Comparison of ENCODE assay signal across 22 cellular contexts in genomic region chr4:78070731-78071282, GRCh38.
"Had no signal": no experiment of that assay in that cellular context is flagged by ENCODE, and none has a peak within 500 bp of the region (broad histone marks: within the 10 kb centered on the region; RNA-seq: fewer than 3 reads in every experiment).

No MANE protein-coding gene starts in this region.

- H3K4me2 ChIP-seq: hepatocyte had no signal

- H3K36me3 ChIP-seq: gastroesophageal sphincter, heart left ventricle, lower lobe of right lung, prostate gland, right atrium auricular region, sigmoid colon, thoracic aorta, tibial nerve, upper lobe of left lung had no signal

- H3K9me3 ChIP-seq: gastroesophageal sphincter, heart left ventricle, lower lobe of right lung, prostate gland, right atrium auricular region, sigmoid colon, thoracic aorta, tibial nerve, upper lobe of left lung had no signal

- ATAC-seq: esophagus mucosa; gastroesophageal sphincter; heart left ventricle; left ventricle myocardium superior; lower lobe of right lung; natural killer cell treated with Interleukin-12 subunit alpha and Interleukin-12 subunit beta and Interleukin-15 and Interleukin-18, amount 100 ng/mL, for 72 hours; stimulated activated naive B cell treated with anti-CD40 and anti-IgM and Interleukin-4, amounts not matched to agents 10 μg/mL and 1 μg/mL and 100 μg/mL, for 72 hours had no signal

- H3K4me3 Mint-ChIP-seq: memory B cell; naive B cell; natural killer cell treated with Interleukin-12 subunit alpha and Interleukin-12 subunit beta and Interleukin-15 and Interleukin-18, amount 100 ng/mL, for 72 hours; stimulated activated naive B cell treated with anti-CD40 and anti-IgM and Interleukin-4, amounts not matched to agents 10 μg/mL and 1 μg/mL and 100 μg/mL, for 72 hours; stimulated activated naive CD8-positive, alpha-beta T cell treated with anti-CD3 and anti-CD28 coated beads, Interleukin-15, Interleukin-2, amounts not matched to agents 100 ng/mL and 50 ng/mL, for 24 hours had no signal

- H3K9me3 Mint-ChIP-seq: memory B cell; natural killer cell treated with Interleukin-12 subunit alpha and Interleukin-12 subunit beta and Interleukin-15 and Interleukin-18, amount 100 ng/mL, for 72 hours; stimulated activated naive B cell treated with anti-CD40 and anti-IgM and Interleukin-4, amounts not matched to agents 10 μg/mL and 1 μg/mL and 100 μg/mL, for 72 hours; stimulated activated naive CD8-positive, alpha-beta T cell treated with anti-CD3 and anti-CD28 coated beads, Interleukin-15, Interleukin-2, amounts not matched to agents 100 ng/mL and 50 ng/mL, for 24 hours had no signal

- DNase-seq: dorsolateral prefrontal cortex; effector CD4-positive, alpha-beta T cell; foreskin fibroblast; heart left ventricle; left ventricle myocardium superior; lower lobe of right lung; naive B cell; nucleus accumbens; sigmoid colon; stimulated activated naive B cell treated with anti-CD40 and anti-IgM and Interleukin-4, amounts not matched to agents 10 μg/mL and 1 μg/mL and 100 μg/mL, for 72 hours; upper lobe of left lung had no signal

- H3K36me3 Mint-ChIP-seq: memory B cell; naive B cell; natural killer cell treated with Interleukin-12 subunit alpha and Interleukin-12 subunit beta and Interleukin-15 and Interleukin-18, amount 100 ng/mL, for 72 hours; stimulated activated naive B cell treated with anti-CD40 and anti-IgM and Interleukin-4, amounts not matched to agents 10 μg/mL and 1 μg/mL and 100 μg/mL, for 72 hours had no signal

- H3K4me1 ChIP-seq: gastroesophageal sphincter, heart left ventricle, lower lobe of right lung, prostate gland, right atrium auricular region, sigmoid colon, tibial nerve, upper lobe of left lung had no signal

- H2AFZ ChIP-seq: hepatocyte had no signal

- H3K27ac ChIP-seq: dorsolateral prefrontal cortex, epithelial cell of prostate, gastroesophageal sphincter, heart left ventricle, hepatocyte, lower lobe of right lung, prostate gland, right atrium auricular region, sigmoid colon, thoracic aorta, tibial nerve, upper lobe of left lung had no signal

- H3K27ac Mint-ChIP-seq: memory B cell; natural killer cell treated with Interleukin-12 subunit alpha and Interleukin-12 subunit beta and Interleukin-15 and Interleukin-18, amount 100 ng/mL, for 72 hours; stimulated activated naive B cell treated with anti-CD40 and anti-IgM and Interleukin-4, amounts not matched to agents 10 μg/mL and 1 μg/mL and 100 μg/mL, for 72 hours; stimulated activated naive CD8-positive, alpha-beta T cell treated with anti-CD3 and anti-CD28 coated beads, Interleukin-15, Interleukin-2, amounts not matched to agents 100 ng/mL and 50 ng/mL, for 24 hours had no signal

- H3K4me3 ChIP-seq: dorsolateral prefrontal cortex, gastroesophageal sphincter, heart left ventricle, hepatocyte, lower lobe of right lung, prostate gland, right atrium auricular region, sigmoid colon, thoracic aorta, tibial nerve, upper lobe of left lung had no signal

- H3K4me1 Mint-ChIP-seq: memory B cell; naive B cell; stimulated activated naive B cell treated with anti-CD40 and anti-IgM and Interleukin-4, amounts not matched to agents 10 μg/mL and 1 μg/mL and 100 μg/mL, for 72 hours had no signal

- H3K27me3 ChIP-seq: gastroesophageal sphincter, heart left ventricle, hepatocyte, right atrium auricular region, sigmoid colon, tibial nerve, upper lobe of left lung had no signal
